16 cellular contexts compared by ENCODE assay signal in the genomic region with DNA sequence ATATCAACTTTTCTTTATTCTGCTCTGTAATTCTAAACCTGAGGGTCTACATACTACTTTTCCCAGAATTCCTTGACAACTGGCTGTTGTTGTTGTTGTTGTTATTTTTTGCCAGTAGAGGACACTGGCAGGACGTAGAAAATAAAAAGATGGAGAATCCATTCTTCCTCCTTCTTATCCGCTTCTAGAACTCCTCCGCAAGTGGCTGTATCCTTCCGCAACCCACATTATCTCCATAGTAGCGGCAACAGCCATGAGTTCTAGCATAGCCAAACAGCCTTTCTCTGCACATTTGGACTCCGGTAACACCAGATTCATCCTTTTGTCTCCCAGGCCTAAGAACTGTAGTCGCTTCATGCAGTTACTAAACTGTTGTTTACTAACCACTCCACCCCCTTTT.
A peak's percentile ranks its signal among the peaks of the same experiment; 100 is the strongest.
DNase-seq lines count a peak whose midpoint lies in the region; ATAC-seq and TF ChIP-seq lines count a peak whose summit lies in the region.
"Had no signal": no experiment of that assay in that cellular context is flagged by ENCODE, and none has a peak within 500 bp of the region (broad histone marks: within the 10 kb centered on the region; RNA-seq: fewer than 3 reads in every experiment).

No MANE protein-coding gene starts in this region.

- no peak overlapping the region for H3K4me3 Mint-ChIP-seq in activated CD8-positive, alpha-beta T cell treated with anti-CD3 and anti-CD28 coated beads, Interleukin-2, amount 10 ng/mL, durations not matched to agents 7 days and 5 days
- H3K4me3 Mint-ChIP-seq: HFFc6 had no signal

- H3K4me3 ChIP-seq in AG10803 (ENCODE audit: low read length) (no peak overlapping the region), cardiac fibroblast (replicated peaks in 1 of 2; ENCODE audit: low read depth in 2 of 2, low read length in 2 of 2) (no peak overlapping the region)

- H3K4me1 ChIP-seq in foreskin keratinocyte, result no peaks in the 10 kb centered on the region

- peaks cover 5% of the 10 kb centered on the region for H3K27me3 Mint-ChIP-seq in activated CD8-positive, alpha-beta T cell treated with anti-CD3 and anti-CD28 coated beads, Interleukin-2, amount 10 ng/mL, durations not matched to agents 7 days and 5 days (ENCODE audit: low read depth)

- CTCF ChIA-PET in activated CD8-positive, alpha-beta T cell treated with anti-CD3 and anti-CD28 coated beads, Interleukin-2, amount 10 ng/mL, durations not matched to agents 7 days and 5 days (lab: Charles Lee), result no interaction called here

- H3K4me1 Mint-ChIP-seq in activated CD8-positive, alpha-beta T cell treated with anti-CD3 and anti-CD28 coated beads, Interleukin-2, amount 10 ng/mL, durations not matched to agents 7 days and 5 days (ENCODE audit: low read depth), result no peaks in the 10 kb centered on the region

- POLR2A ChIA-PET in activated CD8-positive, alpha-beta T cell treated with anti-CD3 and anti-CD28 coated beads, Interleukin-2, amount 10 ng/mL, durations not matched to agents 7 days and 5 days (lab: Charles Lee), result no interaction called here

- no peaks in the 10 kb centered on the region for H3K36me3 Mint-ChIP-seq in activated CD8-positive, alpha-beta T cell treated with anti-CD3 and anti-CD28 coated beads, Interleukin-2, amount 10 ng/mL, durations not matched to agents 7 days and 5 days (ENCODE audit: low read depth)

- no peak for DNase-seq in AG10803 (ENCODE audit: low read depth)
- peak; percentile 11 to 43 for DNase-seq in cardiac fibroblast (ENCODE audit: low read depth in 2 of 2)
- no peak for DNase-seq in left lobe of liver (ENCODE audit: low spot score)
- no peak for DNase-seq in GM10266 (ENCODE audit: extremely low spot score)
- no peak for DNase-seq in foreskin keratinocyte
- DNase-seq in activated CD8-positive, alpha-beta T cell treated with anti-CD3 and anti-CD28 coated beads, Interleukin-2, amount 10 ng/mL, durations not matched to agents 7 days and 5 days, result no peak
- no peak for DNase-seq in ecto neural progenitor cell (ENCODE audit: low spot score)
- DNase-seq: activated gamma-delta T cell; aorta; DMS153; HFFc6; NCI-H2081 treated with DMSO at 0.1 percent for 48 hours; NCI-H69; stimulated activated CD4-positive, alpha-beta T cell treated with anti-CD3 and anti-CD28 coated beads, Interleukin-1b, Interleukin-23, amount 100 ng/mL, for 48 hours had no signal

- no peak overlapping the region for H3K27ac Mint-ChIP-seq in activated CD8-positive, alpha-beta T cell treated with anti-CD3 and anti-CD28 coated beads, Interleukin-2, amount 10 ng/mL, durations not matched to agents 7 days and 5 days
- H3K27ac Mint-ChIP-seq: HFFc6 had no signal

- peak; percentile 52 for ATAC-seq in left lobe of liver
- no peak for ATAC-seq in foreskin keratinocyte
- no peak for ATAC-seq in activated CD8-positive, alpha-beta T cell treated with anti-CD3 and anti-CD28 coated beads, Interleukin-2, amount 10 ng/mL, durations not matched to agents 7 days and 5 days
- ATAC-seq: sciatic nerve had no signal

- H3K27ac ChIP-seq in foreskin keratinocyte, result no peak overlapping the region

- no peaks in the 10 kb centered on the region for H3K9me3 Mint-ChIP-seq in activated CD8-positive, alpha-beta T cell treated with anti-CD3 and anti-CD28 coated beads, Interleukin-2, amount 10 ng/mL, durations not matched to agents 7 days and 5 days (ENCODE audit: insufficient read depth)
- H3K9me3 Mint-ChIP-seq: HFFc6 had no signal

- peak; percentile 54 for TF ChIP-seq RAD21 in Ishikawa (IDR thresholded peaks at IDR 0.05; ENCODE audit: low read depth)

- H3K27me3 ChIP-seq in foreskin keratinocyte, result no peaks in the 10 kb centered on the region

- TF ChIP-seq EP300 in Ishikawa (IDR thresholded peaks at IDR 0.05; ENCODE audit: borderline replicate concordance), result no peak

- TF ChIP-seq CTCF in AG10803 (conservative IDR thresholded peaks at IDR 0.05; ENCODE audit: low read length) (peak; percentile 32; the same call in 1 of the 2 replicates), cardiac fibroblast (IDR thresholded peaks at IDR 0.05; ENCODE audit: low read depth, low read length) (peak; percentile 24), GM10266 (IDR thresholded peaks at IDR 0.05; ENCODE audit: control insufficient read depth, insufficient read depth, low read depth, missing control alignments) (no peak), foreskin keratinocyte (conservative IDR thresholded peaks at IDR 0.05) (no peak)

TF ChIP-seq in Ishikawa, 13 proteins besides CTCF, POLR2A, EP300 and RAD21:
- TF ChIP-seq TEAD4 (IDR thresholded peaks at IDR 0.05) (no peak), NFIC (IDR thresholded peaks at IDR 0.05) (no peak), CREB1 (IDR thresholded peaks at IDR 0.05; ENCODE audit: low read depth) (no peak), EGR1 (IDR thresholded peaks at IDR 0.05) (no peak), FOXM1 (IDR thresholded peaks at IDR 0.05; ENCODE audit: borderline replicate concordance, low read depth) (no peak), TAF1 (IDR thresholded peaks at IDR 0.05; ENCODE audit: low read depth) (no peak), CEBPB (IDR thresholded peaks at IDR 0.05) (no peak), ZBTB7A (IDR thresholded peaks at IDR 0.05; ENCODE audit: low read depth) (no peak), YY1 (IDR thresholded peaks at IDR 0.05; ENCODE audit: low read depth) (no peak), TCF12 (IDR thresholded peaks at IDR 0.05; ENCODE audit: low read depth) (no peak)
- TF ChIP-seq, protein P1, sequence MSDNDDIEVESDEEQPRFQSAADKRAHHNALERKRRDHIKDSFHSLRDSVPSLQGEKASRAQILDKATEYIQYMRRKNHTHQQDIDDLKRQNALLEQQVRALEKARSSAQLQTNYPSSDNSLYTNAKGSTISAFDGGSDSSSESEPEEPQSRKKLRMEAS (IDR thresholded peaks at IDR 0.05), result no peak
- TF ChIP-seq, protein P2, sequence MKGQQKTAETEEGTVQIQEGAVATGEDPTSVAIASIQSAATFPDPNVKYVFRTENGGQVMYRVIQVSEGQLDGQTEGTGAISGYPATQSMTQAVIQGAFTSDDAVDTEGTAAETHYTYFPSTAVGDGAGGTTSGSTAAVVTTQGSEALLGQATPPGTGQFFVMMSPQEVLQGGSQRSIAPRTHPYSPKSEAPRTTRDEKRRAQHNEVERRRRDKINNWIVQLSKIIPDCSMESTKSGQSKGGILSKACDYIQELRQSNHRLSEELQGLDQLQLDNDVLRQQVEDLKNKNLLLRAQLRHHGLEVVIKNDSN (IDR thresholded peaks at IDR 0.05), result no peak
TF ChIP-seq in Ishikawa: peak in this region for 0.

Comparison
In these comparisons a context has a peak if more than half of its experiments do, and no peak if none do; other contexts are left out.
1. DNase-seq: peak in cardiac fibroblast (2 of 2); none in AG10803 (single experiment), left lobe of liver (single experiment), GM10266 (single experiment), foreskin keratinocyte (0 of 2), activated CD8-positive, alpha-beta T cell treated with anti-CD3 and anti-CD28 coated beads, Interleukin-2, amount 10 ng/mL, durations not matched to agents 7 days and 5 days (single experiment) and ecto neural progenitor cell (single experiment).
2. CTCF ChIP-seq: peak in AG10803 (single experiment) and cardiac fibroblast (single experiment); none in GM10266 (single experiment) and foreskin keratinocyte (single experiment).